In the genomic region with DNA sequence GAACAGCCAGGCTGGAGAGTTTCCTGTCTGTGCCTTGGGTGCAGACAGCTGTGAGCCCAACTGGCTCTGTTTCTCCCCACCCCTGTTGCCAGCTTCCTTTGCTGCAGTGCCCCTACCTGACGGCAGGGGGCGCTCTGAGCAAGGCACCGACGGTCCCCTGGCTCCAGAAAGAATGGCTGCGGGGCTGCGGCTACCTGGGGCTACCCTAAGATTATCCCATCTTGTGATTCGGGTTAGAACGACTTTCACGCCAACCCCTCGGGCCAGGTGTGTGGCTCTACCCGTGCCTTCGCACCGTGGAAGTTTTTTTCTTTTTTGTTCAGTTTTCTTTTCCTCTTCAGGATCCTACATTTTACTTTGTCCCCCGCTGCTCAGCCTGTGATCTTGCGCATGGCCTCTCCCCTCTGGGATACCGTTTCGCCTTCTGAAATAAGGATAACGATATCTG, we compare ENCODE assay signal across 8 cellular contexts. TPM values are rescaled to one million over a fixed set of nuclear protein-coding genes. Genes with fewer than 3 reads are reported as not detected.
DNase-seq lines count a peak whose midpoint lies in the region; ATAC-seq and TF ChIP-seq lines count a peak whose summit lies in the region.

No MANE protein-coding gene starts in this region.

- peaks cover 9% of the 10 kb centered on the region for H3K4me1 Mint-ChIP-seq in T-helper 17 cell

- 39 to 45% (median 43%) methylated on average over 17 to 18 of the region's 18 CpGs for WGBS in adrenal gland, 4 donors
- WGBS in right cardiac atrium: 41% methylated on average over 18 of the region's 18 CpGs

- H3K4me1 ChIP-seq in adrenal gland (replicated peaks in 1 of 2) (peaks cover 0 to 17% of the 10 kb centered on the region in 2 donors), right cardiac atrium (ENCODE audit: control insufficient read depth, insufficient read depth, low read length) (no peaks in the 10 kb centered on the region), gastrocnemius medialis (peaks cover 0 to 4% of the 10 kb centered on the region in 2 donors)

- in situ Hi-C loops in gastrocnemius medialis (cut with MboI; ENCODE audit: low sequenced_read_pairs in 4 of 4): loop anchor here (5.0 to 25.0 kb wide), 5 partner anchors 232 to 409 kb away; a partner anchor contains a TSS

- peak overlapping the region in 1 of 5 donors; percentile 50 for H3K27ac ChIP-seq in adrenal gland
- H3K27ac ChIP-seq in right cardiac atrium (ENCODE audit: low read length): no peak overlapping the region
- no peak overlapping the region for H3K27ac ChIP-seq in gastrocnemius medialis

- intact Hi-C loops in adrenal gland (cut with DNase I): no loop called here
- intact Hi-C loops in right cardiac atrium (cut with DNase I): loop anchor here in 3 of 4 donors (5.0 kb wide), 2 partner anchors 234 to 239 kb away; no protein-coding TSS in a partner anchor
- intact Hi-C loops in gastrocnemius medialis (cut with DNase I; ENCODE audit: low total_unique reads): loop anchor here (1.0 to 5.0 kb wide), 3 partner anchors 236 to 684 kb away; a partner anchor contains a TSS

- peak; percentile 84 for ATAC-seq in T-helper 17 cell
- peak; percentile 52 to 77 for ATAC-seq in right cardiac atrium
- ATAC-seq in gastrocnemius medialis: peak; percentile 29 to 70
- ATAC-seq in GM21825 (IDR thresholded peaks at IDR 0.05; ENCODE audit: unreplicated experiment): no peak
- ATAC-seq in GM18519 (IDR thresholded peaks at IDR 0.05; ENCODE audit: low FRiP score, unreplicated experiment): no peak

- H3K9me3 ChIP-seq in T-helper 17 cell (ENCODE audit: control insufficient read depth, low read length, poor library complexity, severe bottlenecking) (no peaks in the 10 kb centered on the region), adrenal gland (replicated peaks in 1 of 3) (no peaks in the 10 kb centered on the region), right cardiac atrium (ENCODE audit: control insufficient read depth, low read length) (no peaks in the 10 kb centered on the region), gastrocnemius medialis (no peaks in the 10 kb centered on the region)

- H3K4me3 Mint-ChIP-seq in T-helper 17 cell: no peak overlapping the region

- peaks cover 32% of the 10 kb centered on the region for H3K27me3 Mint-ChIP-seq in T-helper 17 cell

- TF ChIP-seq POLR2A in adrenal gland (IDR thresholded peaks at IDR 0.05) (no peak), gastrocnemius medialis (IDR thresholded peaks at IDR 0.05) (no peak)

- no peaks in the 10 kb centered on the region for H3K36me3 Mint-ChIP-seq in T-helper 17 cell (ENCODE audit: low read depth)

- TF ChIP-seq CTCF in adrenal gland (IDR thresholded peaks at IDR 0.05) (peak; percentile 92 to 99 (median 94)), gastrocnemius medialis (IDR thresholded peaks at IDR 0.05 in 4 of 5, conservative IDR thresholded peaks at IDR 0.05 in 1 of 5) (peak; percentile 90 to 96 (median 92))

- H3K4me3 ChIP-seq in adrenal gland: no peak overlapping the region
- no peak overlapping the region for H3K4me3 ChIP-seq in right cardiac atrium (ENCODE audit: low read length)
- H3K4me3 ChIP-seq in gastrocnemius medialis: no peak overlapping the region

- DNase-seq in GM04504 (ENCODE audit: low read depth) (peak; percentile 9), NCI-H1048 (lab: John Stamatoyannopoulos, UW) (peak; percentile 3), T-helper 17 cell (peak; percentile 62 to 76 (median 69)), adrenal gland (peak; percentile 61 to 88 (median 78)), right cardiac atrium (peak; percentile 68 to 87 (median 84)), gastrocnemius medialis (peak; percentile 16 to 56)

- H3K27ac Mint-ChIP-seq in T-helper 17 cell: no peak overlapping the region

- H3K27me3 ChIP-seq in adrenal gland (no peaks in the 10 kb centered on the region), right cardiac atrium (ENCODE audit: control insufficient read depth, insufficient read depth) (no peaks in the 10 kb centered on the region), gastrocnemius medialis (no peaks in the 10 kb centered on the region)

- H3K36me3 ChIP-seq in adrenal gland (replicated peaks in 1 of 2) (peaks cover 0 to 42% of the 10 kb centered on the region in 2 donors), gastrocnemius medialis (no peaks in the 10 kb centered on the region)

RNA-seq across cellular contexts. Expression of a gene that starts 33.4 kb away (rescaled TPM):
- total RNA-seq in T-helper 17 cell (10 to 100 TPM; 16.7 to 23.0 TPM), adrenal gland (10 to 100 TPM; 26.2 to 44.3 (median 32.6) TPM), right cardiac atrium (10 to 100 TPM; 14.8 to 16.8 (median 16.2) TPM), gastrocnemius medialis (10 to 100 TPM; 18.7 to 24.4 (median 21.2) TPM)
- polyA plus RNA-seq in adrenal gland (10 to 100 TPM; 11.7 to 37.9 (median 17.5) TPM), right cardiac atrium (14.1 TPM)

RNA-seq across cellular contexts. Expression of a gene that starts 48.4 kb away (rescaled TPM):
- total RNA-seq in T-helper 17 cell (under 1 TPM; 0.23 to 0.40 TPM), adrenal gland (100 to 1,000 TPM; 105 to 813 (median 190) TPM), right cardiac atrium (10 to 100 TPM; 21.9 to 33.8 (median 28.8) TPM), gastrocnemius medialis (10 to 100 TPM in 2 of 4 donors, 1 to 10 TPM in 2; 2.3 to 11.4 (median 7.4) TPM)
- polyA plus RNA-seq in adrenal gland (1,000 to 10,000 TPM in 1 of 3 donors, 10 to 100 TPM in 2; 29.8 to 1,154 (median 46.8) TPM), right cardiac atrium (12.1 TPM)

Comparison
In these comparisons a context has a peak if more than half of its experiments do, and no peak if none do; other contexts are left out.
1. DNase-seq: peak in every context shown above with its lines; median percentile 84 in right cardiac atrium; 78 in adrenal gland; 69 in T-helper 17 cell; 36 in gastrocnemius medialis; 9 in GM04504; 3 in NCI-H1048.
2. ATAC-seq: peak in T-helper 17 cell (single experiment), right cardiac atrium (2 of 2) and gastrocnemius medialis (2 of 2); none in GM21825 (single experiment) and GM18519 (single experiment).
3. intact Hi-C loops: an anchor here in right cardiac atrium (5.0 kb wide) and gastrocnemius medialis (1.0 to 5.0 kb wide); none called in adrenal gland.